1 cellular context compared by ENCODE assay signal in the genomic region with DNA sequence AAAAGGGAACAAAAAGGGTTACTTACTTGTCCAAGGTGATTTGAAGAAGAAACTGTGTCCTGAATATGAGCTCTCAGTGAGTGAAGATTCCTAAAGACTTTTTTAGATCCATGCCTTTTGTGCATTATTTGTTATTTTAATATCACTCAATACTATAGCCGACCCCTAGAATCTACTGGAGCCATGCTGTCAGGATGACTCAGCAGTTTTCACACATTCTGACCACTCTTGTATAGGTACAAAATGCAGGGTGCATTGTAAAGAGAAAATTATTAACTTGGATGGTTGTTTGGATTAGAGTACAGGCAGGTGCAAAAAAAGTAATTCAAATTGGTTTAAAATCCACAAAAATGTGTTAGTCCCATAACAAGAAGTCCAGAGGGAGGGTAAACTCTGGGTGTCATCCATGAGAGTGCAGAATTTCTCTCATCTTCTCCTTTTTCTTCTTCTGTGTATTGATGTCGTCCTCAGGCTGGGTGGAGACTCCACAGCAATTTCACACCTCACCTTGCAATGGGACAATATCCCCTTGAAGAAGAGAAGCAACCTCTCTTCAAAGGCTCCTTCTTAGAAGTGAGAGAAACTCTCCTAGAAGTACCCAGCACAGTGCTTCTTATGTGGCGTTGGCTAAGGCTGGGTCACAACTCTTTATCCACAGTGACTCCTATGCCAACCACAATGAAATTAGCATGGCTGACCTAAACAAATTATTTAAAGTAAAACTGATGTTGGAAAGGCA.
A peak's percentile ranks its signal among the peaks of the same experiment; 100 is the strongest.
TF ChIP-seq lines count a peak whose summit lies in the region.

No MANE protein-coding gene starts in this region.

TF ChIP-seq in HepG2, 621 proteins besides CTCF, POLR2A, EP300 and RAD21 (continued from another document):
- TF ChIP-seq, protein P1, sequence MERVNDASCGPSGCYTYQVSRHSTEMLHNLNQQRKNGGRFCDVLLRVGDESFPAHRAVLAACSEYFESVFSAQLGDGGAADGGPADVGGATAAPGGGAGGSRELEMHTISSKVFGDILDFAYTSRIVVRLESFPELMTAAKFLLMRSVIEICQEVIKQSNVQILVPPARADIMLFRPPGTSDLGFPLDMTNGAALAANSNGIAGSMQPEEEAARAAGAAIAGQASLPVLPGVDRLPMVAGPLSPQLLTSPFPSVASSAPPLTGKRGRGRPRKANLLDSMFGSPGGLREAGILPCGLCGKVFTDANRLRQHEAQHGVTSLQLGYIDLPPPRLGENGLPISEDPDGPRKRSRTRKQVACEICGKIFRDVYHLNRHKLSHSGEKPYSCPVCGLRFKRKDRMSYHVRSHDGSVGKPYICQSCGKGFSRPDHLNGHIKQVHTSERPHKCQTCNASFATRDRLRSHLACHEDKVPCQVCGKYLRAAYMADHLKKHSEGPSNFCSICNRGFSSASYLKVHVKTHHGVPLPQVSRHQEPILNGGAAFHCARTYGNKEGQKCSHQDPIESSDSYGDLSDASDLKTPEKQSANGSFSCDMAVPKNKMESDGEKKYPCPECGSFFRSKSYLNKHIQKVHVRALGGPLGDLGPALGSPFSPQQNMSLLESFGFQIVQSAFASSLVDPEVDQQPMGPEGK (CRISPR knock-in tag; IDR thresholded peaks at IDR 0.05), result no peak
- no peak for TF ChIP-seq U2AF1 (optimal IDR thresholded peaks at IDR 0.05; ENCODE audit: low read depth, low read length)
- peak; percentile 86 for TF ChIP-seq MAFF (IDR thresholded peaks at IDR 0.05; ENCODE audit: low read depth, low read length)
- TF ChIP-seq ETV6 (CRISPR knock-in tag; conservative IDR thresholded peaks at IDR 0.05), result no peak
- TF ChIP-seq AGO1 (IDR thresholded peaks at IDR 0.05; ENCODE audit: low read depth, low read length, poor library complexity, severe bottlenecking), result no peak
TF ChIP-seq in HepG2: peak in this region for 3.
